ENCODE assay signal across 8 cellular contexts in genomic region chr3:150760431-150761200, GRCh38. TPM values are rescaled to one million over a fixed set of nuclear protein-coding genes. Genes with fewer than 3 reads are reported as not detected.
DNase-seq lines count a peak whose midpoint lies in the region; ATAC-seq, FAIRE-seq and TF ChIP-seq lines count a peak whose summit lies in the region.

No MANE protein-coding gene starts in this region.

- H3K4me3 ChIP-seq in esophagus squamous epithelium (peak overlapping the region; percentile 88 to 94 (median 90)), small intestine (ENCODE audit: low read depth in 1 of 2, low read length in 2 of 2) (peak overlapping the region; percentile 8 to 95)

- TF ChIP-seq CTCF in WTC11 (IDR thresholded peaks at IDR 0.05) (no peak), esophagus squamous epithelium (IDR thresholded peaks at IDR 0.05) (peak in 3 of 6 experiments; percentile 2 to 21 (median 7))

- no peaks in the 10 kb centered on the region for H3K9me3 Mint-ChIP-seq in WTC11

- H3K27ac ChIP-seq in esophagus squamous epithelium (peak overlapping the region; percentile 98 to 100 (median 99)), small intestine (ENCODE audit: low read depth in 1 of 2, low read length in 1 of 2) (peak overlapping the region; percentile 22 to 59)

- CTCF ChIA-PET in WTC11 (lab: Charles Lee): interaction anchor here (1.5 kb wide), 1 partner anchor 27 kb away, joined by 4 read pairs; no protein-coding TSS in a partner anchor

- no peaks in the 10 kb centered on the region for H3K9me3 ChIP-seq in esophagus squamous epithelium
- no peaks in the 10 kb centered on the region for H3K9me3 ChIP-seq in small intestine (ENCODE audit: control insufficient read depth, low read depth)

- POLR2A ChIA-PET in WTC11 (lab: Charles Lee): no interaction called here

- 21 to 25% methylated on average over 6 of the region's 6 CpGs for WGBS in esophagus squamous epithelium, 2 donors
- 15 to 28% (median 19%) methylated on average over 6 of the region's 6 CpGs for WGBS in small intestine, 3 donors

- TF ChIP-seq POLR2A in esophagus squamous epithelium (IDR thresholded peaks at IDR 0.05): no peak

- ATAC-seq in HG02981 (IDR thresholded peaks at IDR 0.05; ENCODE audit: unreplicated experiment) (peak; percentile 33), WTC11 (no peak)

- H3K27me3 Mint-ChIP-seq in WTC11 (ENCODE audit: low read depth): peaks cover 40% of the 10 kb centered on the region

- DNase-seq in NOMO-1 treated with DMSO at 0.1 percent for 48 hours (lab: John Stamatoyannopoulos, UW; ENCODE audit: unreplicated experiment) (peak; percentile 41), NOMO-1 treated with dmso at 0.1 percent for 144 hours (lab: John Stamatoyannopoulos, UW; ENCODE audit: unreplicated experiment) (no peak), WTC11 (ENCODE audit: low spot score) (no peak), esophagus squamous epithelium (lab: John Stamatoyannopoulos, UW) (no peak), small intestine (peak; percentile 35), NCI-H2171 treated with DMSO at 0.1 percent for 48 hours (lab: John Stamatoyannopoulos, UW) (no peak), NCI-H2081 treated with DMSO at 0.1 percent for 48 hours (lab: John Stamatoyannopoulos, UW) (no peak)

- H3K27me3 ChIP-seq in esophagus squamous epithelium: no peaks in the 10 kb centered on the region
- H3K27me3 ChIP-seq in small intestine (ENCODE audit: control insufficient read depth in 2 of 2, insufficient read depth in 2 of 2, low read length in 2 of 2): no peaks in the 10 kb centered on the region

- H3K4me3 Mint-ChIP-seq in WTC11: peak overlapping the region; percentile 89

- peaks cover 31% of the 10 kb centered on the region for H3K4me1 Mint-ChIP-seq in WTC11

- no peak overlapping the region for H3K27ac Mint-ChIP-seq in WTC11

- H3K4me1 ChIP-seq in esophagus squamous epithelium: peaks cover 19 to 74% (median 22%) of the 10 kb centered on the region in 3 donors
- peaks cover 10 to 15% of the 10 kb centered on the region in 2 donors for H3K4me1 ChIP-seq in small intestine (ENCODE audit: control insufficient read depth in 2 of 2, insufficient read depth in 1 of 2, low read depth in 1 of 2, low read length in 1 of 2)

- 0 out of 2 replicates have a peak, but pooled peaks cover 2% of the 10 kb centered on the region for H3K36me3 Mint-ChIP-seq in WTC11

- H3K36me3 ChIP-seq in esophagus squamous epithelium: peaks cover 0 to 21% (median 0%) of the 10 kb centered on the region in 3 donors
- no peaks in the 10 kb centered on the region for H3K36me3 ChIP-seq in small intestine (ENCODE audit: control insufficient read depth in 2 of 2, insufficient read depth in 2 of 2, low read length in 2 of 2)

- intact Hi-C loops in esophagus squamous epithelium (cut with DNase I): no loop called here

- no peak for FAIRE-seq in small intestine (lab: Jason Lieb, UNC)

TF ChIP-seq in WTC11, 78 proteins besides CTCF, POLR2A, EP300 and RAD21:
- no peak for TF ChIP-seq IRF2 (CRISPR knock-in tag; IDR thresholded peaks at IDR 0.05; ENCODE audit: borderline replicate concordance, low read depth)
- TF ChIP-seq MLX (CRISPR knock-in tag; IDR thresholded peaks at IDR 0.05): no peak
- no peak for TF ChIP-seq NFE2L1 (CRISPR knock-in tag; IDR thresholded peaks at IDR 0.05)
- no peak for TF ChIP-seq EMX1 (CRISPR knock-in tag; IDR thresholded peaks at IDR 0.05)
- no peak for TF ChIP-seq GRHL2 (CRISPR knock-in tag; IDR thresholded peaks at IDR 0.05; ENCODE audit: insufficient replicate concordance, severe bottlenecking)
- no peak for TF ChIP-seq RORB (CRISPR knock-in tag; IDR thresholded peaks at IDR 0.05)
- no peak for TF ChIP-seq NFYB (CRISPR knock-in tag; conservative IDR thresholded peaks at IDR 0.05; ENCODE audit: low read depth)
- TF ChIP-seq MXD4 (CRISPR knock-in tag; IDR thresholded peaks at IDR 0.05; ENCODE audit: borderline replicate concordance): no peak
- TF ChIP-seq CREB1 (CRISPR knock-in tag; IDR thresholded peaks at IDR 0.05): no peak
- no peak for TF ChIP-seq NR2C2 (CRISPR knock-in tag; IDR thresholded peaks at IDR 0.05)
- TF ChIP-seq NR1H2 (CRISPR knock-in tag; IDR thresholded peaks at IDR 0.05): no peak
- no peak for TF ChIP-seq NR3C1 (CRISPR knock-in tag; conservative IDR thresholded peaks at IDR 0.05; ENCODE audit: low read depth)
- no peak for TF ChIP-seq SP1 (CRISPR knock-in tag; conservative IDR thresholded peaks at IDR 0.05)
- no peak for TF ChIP-seq ZNF317 (CRISPR knock-in tag; IDR thresholded peaks at IDR 0.05; ENCODE audit: borderline replicate concordance, low read depth)
- no peak for TF ChIP-seq NFATC4 (CRISPR knock-in tag; IDR thresholded peaks at IDR 0.05)

RNA-seq across cellular contexts. Expression of gene SIAH2, which starts 2.4 kb away (rescaled TPM):
- total RNA-seq in WTC11 (2021): 15.8 to 17.1 TPM (median 15.9 TPM) in 3 replicates
- 10 to 100 TPM; 39.4 to 74.8 (median 51.8) TPM for total RNA-seq in esophagus squamous epithelium
- polyA plus RNA-seq in small intestine: 10 to 100 TPM; 14.5 to 17.4 (median 15.1) TPM

RNA-seq across cellular contexts. Expression of gene ERICH6, which starts 56.9 kb away (rescaled TPM):
- 0.26 to 0.30 TPM in 2 of 3 replicates, not detected in the other for total RNA-seq in WTC11 (2021)
- total RNA-seq in esophagus squamous epithelium: not detected
- not detected for polyA plus RNA-seq in small intestine

Comparison
In these comparisons a context has a peak if more than half of its experiments do, and no peak if none do; other contexts are left out.
1. DNase-seq: peak in NOMO-1 treated with DMSO at 0.1 percent for 48 hours (single experiment) and small intestine (single experiment); none in NOMO-1 treated with dmso at 0.1 percent for 144 hours (single experiment), WTC11 (single experiment), esophagus squamous epithelium (single experiment), NCI-H2171 treated with DMSO at 0.1 percent for 48 hours (single experiment) and NCI-H2081 treated with DMSO at 0.1 percent for 48 hours (single experiment).